1 cellular context compared by ENCODE assay signal in genomic region chr3:58217209-58217811, GRCh38.
TF ChIP-seq lines count a peak whose summit lies in the region.

No MANE protein-coding gene starts in this region.

TF ChIP-seq in HepG2, 621 proteins besides CTCF, POLR2A, EP300 and RAD21 (continued from another document and continues in another):
- TF ChIP-seq DNMT1 (CRISPR knock-in tag; IDR thresholded peaks at IDR 0.05): no peak
- no peak for TF ChIP-seq SSRP1 (CRISPR knock-in tag; IDR thresholded peaks at IDR 0.05)
- TF ChIP-seq TP53 (CRISPR knock-in tag; conservative IDR thresholded peaks at IDR 0.05): no peak
- no peak for TF ChIP-seq TBX3 (IDR thresholded peaks at IDR 0.05; ENCODE audit: borderline replicate concordance)
- TF ChIP-seq ZHX2 (IDR thresholded peaks at IDR 0.05; ENCODE audit: low read depth): no peak
- no peak for TF ChIP-seq ZHX2 (CRISPR knock-in tag; IDR thresholded peaks at IDR 0.05; ENCODE audit: borderline replicate concordance)
- no peak for TF ChIP-seq SYNCRIP (IDR thresholded peaks at IDR 0.05; ENCODE audit: insufficient read depth, low read depth, low read length)
- TF ChIP-seq ZNF674 (CRISPR knock-in tag; IDR thresholded peaks at IDR 0.05; ENCODE audit: low read depth): no peak
- TF ChIP-seq PAX8 (CRISPR knock-in tag; IDR thresholded peaks at IDR 0.05; ENCODE audit: borderline replicate concordance): no peak
- no peak for TF ChIP-seq ZNF83 (CRISPR knock-in tag; IDR thresholded peaks at IDR 0.05; ENCODE audit: borderline replicate concordance)
- TF ChIP-seq ZNF563 (CRISPR knock-in tag; IDR thresholded peaks at IDR 0.05): no peak
- TF ChIP-seq ATF7 (IDR thresholded peaks at IDR 0.05): no peak
- TF ChIP-seq ATF7 (CRISPR knock-in tag; IDR thresholded peaks at IDR 0.05): no peak
- TF ChIP-seq ZNF549 (CRISPR knock-in tag; IDR thresholded peaks at IDR 0.05): no peak
- TF ChIP-seq ZNF670 (CRISPR knock-in tag; IDR thresholded peaks at IDR 0.05; ENCODE audit: borderline replicate concordance): no peak
- TF ChIP-seq CENPBD1 (CRISPR knock-in tag; IDR thresholded peaks at IDR 0.05; ENCODE audit: borderline replicate concordance, low read depth): no peak
- TF ChIP-seq ZBED4 (CRISPR knock-in tag; IDR thresholded peaks at IDR 0.05; ENCODE audit: borderline replicate concordance): no peak
- no peak for TF ChIP-seq ZNF451 (CRISPR knock-in tag; IDR thresholded peaks at IDR 0.05)
- TF ChIP-seq HOXA7 (CRISPR knock-in tag; IDR thresholded peaks at IDR 0.05): no peak
- TF ChIP-seq MAFF (IDR thresholded peaks at IDR 0.05; ENCODE audit: low read depth, low read length): no peak
- TF ChIP-seq MNT (IDR thresholded peaks at IDR 0.05): peak; percentile 57
- no peak for TF ChIP-seq JUND (CRISPR knock-in tag; IDR thresholded peaks at IDR 0.05)
- TF ChIP-seq BHLHE40 (IDR thresholded peaks at IDR 0.05; ENCODE audit: low read length): no peak
- no peak for TF ChIP-seq ZBTB21 (CRISPR knock-in tag; IDR thresholded peaks at IDR 0.05)
- no peak for TF ChIP-seq ZBTB49 (CRISPR knock-in tag; IDR thresholded peaks at IDR 0.05; ENCODE audit: borderline replicate concordance)
- no peak for TF ChIP-seq ZNF354B (CRISPR knock-in tag; IDR thresholded peaks at IDR 0.05)
- TF ChIP-seq CHD2 (IDR thresholded peaks at IDR 0.05; ENCODE audit: low read depth, low read length): 0 out of 2 replicates have a peak, but pooled peaks have one; percentile 13
- TF ChIP-seq HNRNPUL1 (IDR thresholded peaks at IDR 0.05; ENCODE audit: low read depth, low read length): no peak
- peak; percentile 33; the same call in 1 of the 2 replicates for TF ChIP-seq ZNF768 (CRISPR knock-in tag; IDR thresholded peaks at IDR 0.05)
- no peak for TF ChIP-seq HMG20A (CRISPR knock-in tag; IDR thresholded peaks at IDR 0.05; ENCODE audit: borderline replicate concordance)
- peak; percentile 74 for TF ChIP-seq SMAD3 (CRISPR knock-in tag; IDR thresholded peaks at IDR 0.05)
- TF ChIP-seq IKZF4 (CRISPR knock-in tag; IDR thresholded peaks at IDR 0.05; ENCODE audit: borderline replicate concordance, low read depth, not compliant biosample characterization): no peak
- TF ChIP-seq ZNF33A (CRISPR knock-in tag; IDR thresholded peaks at IDR 0.05; ENCODE audit: borderline replicate concordance): no peak
- TF ChIP-seq ZNF10 (CRISPR knock-in tag; IDR thresholded peaks at IDR 0.05; ENCODE audit: borderline replicate concordance, low read depth): no peak
- no peak for TF ChIP-seq ZNF446 (CRISPR knock-in tag; IDR thresholded peaks at IDR 0.05)
- no peak for TF ChIP-seq KDM4B (CRISPR knock-in tag; IDR thresholded peaks at IDR 0.05)
- TF ChIP-seq ATF6 (CRISPR knock-in tag; conservative IDR thresholded peaks at IDR 0.05): no peak
- TF ChIP-seq ZNF770 (CRISPR knock-in tag; IDR thresholded peaks at IDR 0.05): no peak
- TF ChIP-seq MED8 (CRISPR knock-in tag; IDR thresholded peaks at IDR 0.05; ENCODE audit: insufficient replicate concordance): no peak
- no peak for TF ChIP-seq TOE1 (CRISPR knock-in tag; IDR thresholded peaks at IDR 0.05)
- no peak for TF ChIP-seq ZNF558 (CRISPR knock-in tag; IDR thresholded peaks at IDR 0.05; ENCODE audit: borderline replicate concordance)
- TF ChIP-seq ARHGAP35 (CRISPR knock-in tag; IDR thresholded peaks at IDR 0.05; ENCODE audit: borderline replicate concordance): no peak
- no peak for TF ChIP-seq ZNF552 (CRISPR knock-in tag; IDR thresholded peaks at IDR 0.05; ENCODE audit: borderline replicate concordance)
- no peak for TF ChIP-seq HES4 (CRISPR knock-in tag; IDR thresholded peaks at IDR 0.05; ENCODE audit: borderline replicate concordance)
- TF ChIP-seq ZNF816 (CRISPR knock-in tag; IDR thresholded peaks at IDR 0.05; ENCODE audit: borderline replicate concordance): no peak
- TF ChIP-seq CEBPB (IDR thresholded peaks at IDR 0.05; ENCODE audit: borderline replicate concordance, low read depth, low read length): no peak
- no peak for TF ChIP-seq RORA (CRISPR knock-in tag; IDR thresholded peaks at IDR 0.05)
- TF ChIP-seq ZNF335 (CRISPR knock-in tag; IDR thresholded peaks at IDR 0.05): no peak
- no peak for TF ChIP-seq ZNF570 (CRISPR knock-in tag; IDR thresholded peaks at IDR 0.05; ENCODE audit: borderline replicate concordance)
- TF ChIP-seq SATB2 (CRISPR knock-in tag; IDR thresholded peaks at IDR 0.05): no peak
- no peak for TF ChIP-seq AGO1 (IDR thresholded peaks at IDR 0.05; ENCODE audit: low read depth, low read length, poor library complexity, severe bottlenecking)
